ENCODE assay signal across 15 cellular contexts in the genomic region with DNA sequence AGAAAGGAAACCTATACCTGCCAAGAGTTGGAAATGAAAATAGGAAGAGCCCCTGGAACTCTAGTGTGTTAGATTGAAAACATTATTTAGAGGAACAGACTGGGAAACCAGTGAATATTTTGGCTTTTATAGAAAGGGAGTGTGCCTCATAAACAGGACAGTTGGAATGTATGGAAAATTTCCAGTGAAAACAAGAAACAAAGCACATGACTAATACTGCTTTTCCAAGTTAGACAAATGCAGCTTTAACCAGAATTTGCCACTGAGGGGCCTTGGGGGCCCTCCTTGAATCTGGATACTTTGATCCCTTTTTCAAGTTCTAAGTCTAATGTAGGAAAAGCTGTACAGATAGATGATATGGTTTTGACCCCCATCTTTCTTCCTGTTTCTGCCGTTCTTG. TPM values are rescaled to one million over a fixed set of nuclear protein-coding genes. Genes with fewer than 3 reads are reported as not detected.
A peak's percentile ranks its signal among the peaks of the same experiment; 100 is the strongest.
DNase-seq lines count a peak whose midpoint lies in the region; ATAC-seq, FAIRE-seq and TF ChIP-seq lines count a peak whose summit lies in the region.
"Had no signal": no experiment of that assay in that cellular context is flagged by ENCODE, and none has a peak within 500 bp of the region (broad histone marks: within the 10 kb centered on the region; RNA-seq: fewer than 3 reads in every experiment).

No MANE protein-coding gene starts in this region.

- CTCF ChIA-PET in A549 (lab: Yijun Ruan, JAX): interaction anchor here (1.8 to 2.3 kb wide), 2 partner anchors 8 to 15 kb away, joined by 6 to 7 read pairs; no protein-coding TSS in a partner anchor
- CTCF ChIA-PET in MCF 10A (lab: Yijun Ruan, JAX): interaction anchor here (0.7 to 2.1 kb wide), 5 partner anchors 12 to 22 kb away, joined by 3 to 6 read pairs (median 5); no protein-coding TSS in a partner anchor

- DNase-seq in A549 (ENCODE audit: low read depth in 1 of 2, low spot score in 1 of 2) (peak in 1 of 2 experiments; percentile 38), MCF 10A (ENCODE audit: unreplicated experiment) (peak; percentile 80), immature natural killer cell (no peak), HK-2 (ENCODE audit: unreplicated experiment) (no peak), natural killer cell (no peak)
- DNase-seq: activated naive CD8-positive, alpha-beta T cell treated with anti-CD3 and anti-CD28 coated beads for 36 hours; DMS53; NCI-H1105; NK-92 treated with Interleukin-12 subunit alpha and Interleukin-12 subunit beta, amount 100 ng/mL, for 24 hours; stimulated activated CD4-positive, alpha-beta T cell treated with anti-CD3 and anti-CD28 coated beads, Interleukin-15, amount 100 ng/mL, for 24 hours; T-helper 17 cell had no signal

- ATAC-seq in A549: peak in 1 of 2 experiments; percentile 56; a peak in 3 of 6 replicates
- ATAC-seq in GM18498 (IDR thresholded peaks at IDR 0.05; ENCODE audit: unreplicated experiment): no peak
- ATAC-seq in natural killer cell: no peak
- ATAC-seq: T-helper 17 cell had no signal

- no peak overlapping the region for H3K4me3 ChIP-seq in A549

- no peaks in the 10 kb centered on the region for H3K27me3 ChIP-seq in layer of hippocampus (ENCODE audit: control insufficient read depth, insufficient read depth, low read length)

- no peaks in the 10 kb centered on the region for H3K9me3 ChIP-seq in A549

- FAIRE-seq in A549 (lab: Jason Lieb, UNC): no peak
- FAIRE-seq: A204.1 had no signal

- H3K9me3 Mint-ChIP-seq in MCF 10A (ENCODE audit: unreplicated experiment) (no peaks in the 10 kb centered on the region), immature natural killer cell (peaks cover 0 to 3% (median 0%) of the 10 kb centered on the region in 6 donors), natural killer cell (peaks cover 0 to 3% of the 10 kb centered on the region in 2 donors)
- H3K9me3 Mint-ChIP-seq: activated naive CD8-positive, alpha-beta T cell treated with anti-CD3 and anti-CD28 coated beads for 36 hours had no signal

- POLR2A ChIA-PET in A549 (lab: Yijun Ruan, JAX) (interaction anchor here (2.2 kb wide), 1 partner anchor 22 kb away, joined by 12 read pairs; a partner anchor contains a TSS), MCF 10A (lab: Yijun Ruan, JAX) (interaction anchor here (0.8 to 15.5 kb wide), 16 partner anchors 8 to 247 kb away, joined by 3 to 505 read pairs (median 5); a partner anchor contains a TSS)

- TF ChIP-seq RAD21 in A549 (conservative IDR thresholded peaks at IDR 0.05 in 1 of 2, IDR thresholded peaks at IDR 0.05 in 1 of 2) (no peak), Ishikawa (IDR thresholded peaks at IDR 0.05; ENCODE audit: low read depth) (no peak)

- peak overlapping the region; percentile 71 for H3K4me2 ChIP-seq in A549

- no TSS peak for BruUV-seq in MCF 10A (replicated peaks; lab: Mats Ljungman, UMichigan)

- intact Hi-C loops in MCF 10A (cut with micrococcal nuclease) (loop anchor here (1.0 kb wide), 1 partner anchor 20 kb away; no protein-coding TSS in a partner anchor), natural killer cell (cut with micrococcal nuclease) (no loop called here)

- H3K27ac ChIP-seq in A549 (peak overlapping the region; percentile 69 to 74), layer of hippocampus (ENCODE audit: low read depth, low read length) (peak overlapping the region; percentile 15)

- TF ChIP-seq CTCF in A549 (IDR thresholded peaks at IDR 0.05) (no peak), MCF 10A (IDR thresholded peaks at IDR 0.05; ENCODE audit: unreplicated experiment) (no peak), natural killer cell (IDR thresholded peaks at IDR 0.05) (no peak)

- no peak for TF ChIP-seq POLR2A in A549 (IDR thresholded peaks at IDR 0.05; ENCODE audit: low read length)

- peak overlapping the region; percentile 61 for H3K4me3 Mint-ChIP-seq in MCF 10A (ENCODE audit: unreplicated experiment)
- H3K4me3 Mint-ChIP-seq in immature natural killer cell: no peak overlapping the region
- H3K4me3 Mint-ChIP-seq in natural killer cell: no peak overlapping the region
- H3K4me3 Mint-ChIP-seq: activated naive CD8-positive, alpha-beta T cell treated with anti-CD3 and anti-CD28 coated beads for 36 hours; T-helper 17 cell had no signal

- H3K36me3 Mint-ChIP-seq in MCF 10A (ENCODE audit: insufficient read depth, unreplicated experiment): peaks cover 13% of the 10 kb centered on the region
- no peaks in the 10 kb centered on the region for H3K36me3 Mint-ChIP-seq in immature natural killer cell
- H3K36me3 Mint-ChIP-seq in natural killer cell: no peaks in the 10 kb centered on the region
- H3K36me3 Mint-ChIP-seq: activated naive CD8-positive, alpha-beta T cell treated with anti-CD3 and anti-CD28 coated beads for 36 hours had no signal

- H3K4me1 Mint-ChIP-seq in MCF 10A (ENCODE audit: insufficient read depth, unreplicated experiment) (peaks cover 62% of the 10 kb centered on the region), immature natural killer cell (no peaks in the 10 kb centered on the region), natural killer cell (no peaks in the 10 kb centered on the region)
- H3K4me1 Mint-ChIP-seq: activated naive CD8-positive, alpha-beta T cell treated with anti-CD3 and anti-CD28 coated beads for 36 hours; T-helper 17 cell had no signal

- H3K27ac Mint-ChIP-seq in MCF 10A (ENCODE audit: low read depth, unreplicated experiment) (peak overlapping the region; percentile 97), immature natural killer cell (no peak overlapping the region), natural killer cell (no peak overlapping the region)
- H3K27ac Mint-ChIP-seq: activated naive CD8-positive, alpha-beta T cell treated with anti-CD3 and anti-CD28 coated beads for 36 hours; T-helper 17 cell had no signal

- TF ChIP-seq EP300 in A549 (IDR thresholded peaks at IDR 0.05) (peak in 1 of 2 experiments; percentile 25; a peak in 1 of 5 replicates), Ishikawa (IDR thresholded peaks at IDR 0.05; ENCODE audit: borderline replicate concordance) (peak; percentile 64; the same call in 1 of the 2 replicates)

- H3K27me3 Mint-ChIP-seq in MCF 10A (ENCODE audit: insufficient read depth, unreplicated experiment): no peaks in the 10 kb centered on the region
- H3K27me3 Mint-ChIP-seq in immature natural killer cell (ENCODE audit: low read depth in 3 of 3): peaks cover 0 to 5% (median 5%) of the 10 kb centered on the region in 3 donors
- H3K27me3 Mint-ChIP-seq in natural killer cell (ENCODE audit: low read depth in 2 of 2): no peaks in the 10 kb centered on the region
- H3K27me3 Mint-ChIP-seq: T-helper 17 cell had no signal

- peaks cover 30% of the 10 kb centered on the region for H3K4me1 ChIP-seq in A549

- WGBS in A549 (ENCODE audit: missing lambda C conversion rate): 2% methylated on average over 1 of the region's 1 CpG

TF ChIP-seq in A549, 52 proteins besides CTCF, POLR2A, EP300 and RAD21 (continues in another document):
- TF ChIP-seq GATA3 (IDR thresholded peaks at IDR 0.05; ENCODE audit: borderline replicate concordance): peak; percentile 36; the same call in 1 of the 2 replicates
- TF ChIP-seq, protein P1, sequence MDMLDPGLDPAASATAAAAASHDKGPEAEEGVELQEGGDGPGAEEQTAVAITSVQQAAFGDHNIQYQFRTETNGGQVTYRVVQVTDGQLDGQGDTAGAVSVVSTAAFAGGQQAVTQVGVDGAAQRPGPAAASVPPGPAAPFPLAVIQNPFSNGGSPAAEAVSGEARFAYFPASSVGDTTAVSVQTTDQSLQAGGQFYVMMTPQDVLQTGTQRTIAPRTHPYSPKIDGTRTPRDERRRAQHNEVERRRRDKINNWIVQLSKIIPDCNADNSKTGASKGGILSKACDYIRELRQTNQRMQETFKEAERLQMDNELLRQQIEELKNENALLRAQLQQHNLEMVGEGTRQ (IDR thresholded peaks at IDR 0.05): no peak
- peak; percentile 81; the same call in 1 of the 2 replicates for TF ChIP-seq FOXS1 (CRISPR knock-in tag; IDR thresholded peaks at IDR 0.05)
- no peak for TF ChIP-seq HOXB5 (CRISPR knock-in tag; IDR thresholded peaks at IDR 0.05)
- 0 out of 4 replicates have a peak, but pooled peaks of 1 of the 2 experiments have one; percentile 4 for TF ChIP-seq CEBPB (IDR thresholded peaks at IDR 0.05)
- TF ChIP-seq, protein P2, sequence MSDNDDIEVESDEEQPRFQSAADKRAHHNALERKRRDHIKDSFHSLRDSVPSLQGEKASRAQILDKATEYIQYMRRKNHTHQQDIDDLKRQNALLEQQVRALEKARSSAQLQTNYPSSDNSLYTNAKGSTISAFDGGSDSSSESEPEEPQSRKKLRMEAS (IDR thresholded peaks at IDR 0.05): peak; percentile 24; the same call in 1 of the 2 replicates

TF ChIP-seq in Ishikawa, 13 proteins besides CTCF, POLR2A, EP300 and RAD21:
- TF ChIP-seq, protein P3, sequence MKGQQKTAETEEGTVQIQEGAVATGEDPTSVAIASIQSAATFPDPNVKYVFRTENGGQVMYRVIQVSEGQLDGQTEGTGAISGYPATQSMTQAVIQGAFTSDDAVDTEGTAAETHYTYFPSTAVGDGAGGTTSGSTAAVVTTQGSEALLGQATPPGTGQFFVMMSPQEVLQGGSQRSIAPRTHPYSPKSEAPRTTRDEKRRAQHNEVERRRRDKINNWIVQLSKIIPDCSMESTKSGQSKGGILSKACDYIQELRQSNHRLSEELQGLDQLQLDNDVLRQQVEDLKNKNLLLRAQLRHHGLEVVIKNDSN (IDR thresholded peaks at IDR 0.05): 0 out of 2 replicates have a peak, but pooled peaks have one; percentile 9
- TF ChIP-seq NFIC (IDR thresholded peaks at IDR 0.05) (peak; percentile 68; the same call in 1 of the 2 replicates), TAF1 (IDR thresholded peaks at IDR 0.05; ENCODE audit: low read depth) (no peak), FOXM1 (IDR thresholded peaks at IDR 0.05; ENCODE audit: borderline replicate concordance, low read depth) (peak; percentile 72; the same call in 1 of the 2 replicates), ZBTB7A (IDR thresholded peaks at IDR 0.05; ENCODE audit: low read depth) (no peak), TEAD4 (IDR thresholded peaks at IDR 0.05) (peak; percentile 81), TCF12 (IDR thresholded peaks at IDR 0.05; ENCODE audit: low read depth) (no peak; the same call in 1 of the 2 replicates)

RNA-seq across cellular contexts. Expression of a gene that starts 21.2 kb away (rescaled TPM):
- 0.63 and 0.67 TPM in 2 replicates for polyA plus RNA-seq in A549 (2011; rRNA removed)
- polyA plus RNA-seq in A549 (2012; cell fraction: cytosol; rRNA removed): 0.13 and 0.21 TPM in 2 replicates
- polyA plus RNA-seq in A549 (2012; cell fraction: nucleus; rRNA removed): 0.27 and 0.29 TPM in 2 replicates
- polyA plus RNA-seq in A549 (2017; fragmentation: RNase III; extraction: RNeasy Plus Mini Kit Qiagen cat#74134 plus additional on column Dnase treatment): 0.30 to 0.50 TPM (median 0.39 TPM) in 3 replicates
- 1.5 and 3.2 TPM in 2 replicates for polyA minus RNA-seq in A549 (2011; rRNA and poly(A)+ RNA removed)
- 25.0 and 38.1 TPM in 2 replicates for total RNA-seq in MCF 10A (2022)
- polyA plus RNA-seq in immature natural killer cell: not detected
- 10 to 100 TPM in 1 of 3 donors, under 1 TPM in 1, not detected in 1; 0.39 to 12.8 TPM for total RNA-seq in natural killer cell
- total RNA-seq: activated naive CD8-positive, alpha-beta T cell treated with anti-CD3 and anti-CD28 coated beads for 36 hours had no signal
